16 cellular contexts compared by ENCODE assay signal in the genomic region with DNA sequence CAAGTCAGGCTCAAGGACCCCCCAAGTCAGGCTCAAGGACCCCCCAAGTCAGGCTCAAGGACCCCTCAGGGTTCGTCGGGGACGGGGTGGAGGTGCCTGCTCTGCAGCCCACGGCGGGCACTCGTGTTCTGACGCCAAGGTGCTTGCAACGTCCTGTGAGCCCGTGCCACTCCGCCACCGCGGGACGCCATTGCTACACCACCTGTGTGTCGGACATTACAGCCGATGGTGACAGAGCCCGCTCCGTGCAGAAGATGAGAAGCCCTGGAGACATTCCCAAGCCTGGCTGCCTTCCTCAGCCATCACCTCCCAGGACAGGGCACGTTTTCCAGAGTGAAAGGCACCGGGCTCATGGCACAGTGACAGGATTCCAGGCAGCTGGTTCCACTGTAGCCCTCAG.
DNase-seq lines count a peak whose midpoint lies in the region; ATAC-seq, FAIRE-seq and TF ChIP-seq lines count a peak whose summit lies in the region.
"Had no signal": no experiment of that assay in that cellular context is flagged by ENCODE, and none has a peak within 500 bp of the region (broad histone marks: within the 10 kb centered on the region; RNA-seq: fewer than 3 reads in every experiment).

No MANE protein-coding gene starts in this region.

- ATAC-seq in GM21737 (IDR thresholded peaks at IDR 0.05; ENCODE audit: unreplicated experiment): no peak

- intact Hi-C loops in kidney (cut with DNase I): no loop called here
- intact Hi-C loops in cardiac septum (cut with DNase I): no loop called here

- H3K79me2 ChIP-seq in osteoblast (ENCODE audit: insufficient read depth, low read length): no peaks in the 10 kb centered on the region

- H3K36me3 ChIP-seq in kidney (ENCODE audit: control insufficient read depth in 1 of 2, insufficient read depth in 2 of 2, low read length in 2 of 2): no peaks in the 10 kb centered on the region
- H3K36me3 ChIP-seq in osteoblast (ENCODE audit: insufficient read depth, low read length): no peaks in the 10 kb centered on the region
- H3K36me3 ChIP-seq: BE2C, HAP-1 had no signal

- H4K20me1 ChIP-seq in osteoblast (ENCODE audit: insufficient read depth, low read length): no peaks in the 10 kb centered on the region

- H3K4me3 ChIP-seq in kidney (ENCODE audit: low read length in 2 of 2) (no peak overlapping the region), osteoblast (ENCODE audit: insufficient read depth, low read length) (no peak overlapping the region)
- H3K4me3 ChIP-seq: HAP-1 had no signal

- H3K27me3 ChIP-seq in osteoblast (ENCODE audit: insufficient read depth, low read length): no peaks in the 10 kb centered on the region
- H3K27me3 ChIP-seq: BE2C had no signal

- no peak overlapping the region for H3K4me2 ChIP-seq in osteoblast (ENCODE audit: insufficient read depth, low read length)

- DNase-seq in kidney (peak; percentile 69), osteoblast (ENCODE audit: insufficient read length, low spot score, missing footprints) (peak; percentile 38), urothelium cell line (ENCODE audit: low spot score) (no peak), cardiac septum (ENCODE audit: low spot score) (no peak), mucosa of gallbladder (ENCODE audit: low spot score) (no peak)
- DNase-seq: ACHN; BE2C; CD4-positive, alpha-beta memory T cell; DMS153; DMS79; GDM1 had no signal

- H3K27ac ChIP-seq in kidney (ENCODE audit: low read depth in 2 of 2, low read length in 2 of 2) (no peak overlapping the region), osteoblast (ENCODE audit: low read depth, low read length) (no peak overlapping the region)
- H3K27ac ChIP-seq: HL-60 had no signal

- no peak overlapping the region for H3K9ac ChIP-seq in kidney (ENCODE audit: low read length in 2 of 2)

- FAIRE-seq in kidney (lab: Jason Lieb, UNC) (no peak), urothelium cell line (lab: Jason Lieb, UNC) (peak; percentile 20)
- FAIRE-seq: A204.1, H1 had no signal

- H2AFZ ChIP-seq in osteoblast (ENCODE audit: low read length): no peak overlapping the region

- peaks cover 0 to 9% of the 10 kb centered on the region in 2 donors for H3K9me3 ChIP-seq in kidney (ENCODE audit: control insufficient read depth in 1 of 2, low read length in 2 of 2)
- no peaks in the 10 kb centered on the region for H3K9me3 ChIP-seq in osteoblast (ENCODE audit: low read depth, low read length)
- H3K9me3 ChIP-seq: BE2C had no signal

- TF ChIP-seq CTCF in kidney (IDR thresholded peaks at IDR 0.05; ENCODE audit: borderline replicate concordance, extremely low read depth, insufficient read depth) (no peak), osteoblast (IDR thresholded peaks at IDR 0.05; ENCODE audit: extremely low read depth, low read depth, low read length) (no peak)

- H3K4me1 ChIP-seq in kidney (ENCODE audit: control insufficient read depth in 1 of 2, insufficient read depth in 1 of 2, low read depth in 1 of 2, low read length in 2 of 2) (no peaks in the 10 kb centered on the region), osteoblast (ENCODE audit: insufficient read depth, low read length) (no peaks in the 10 kb centered on the region)
- H3K4me1 ChIP-seq: BE2C, HAP-1 had no signal

Comparison
In these comparisons a context has a peak if more than half of its experiments do, and no peak if none do; other contexts are left out.
1. DNase-seq: peak in kidney (single experiment) and osteoblast (single experiment); none in urothelium cell line (single experiment), cardiac septum (single experiment) and mucosa of gallbladder (single experiment).